In the genomic region with DNA sequence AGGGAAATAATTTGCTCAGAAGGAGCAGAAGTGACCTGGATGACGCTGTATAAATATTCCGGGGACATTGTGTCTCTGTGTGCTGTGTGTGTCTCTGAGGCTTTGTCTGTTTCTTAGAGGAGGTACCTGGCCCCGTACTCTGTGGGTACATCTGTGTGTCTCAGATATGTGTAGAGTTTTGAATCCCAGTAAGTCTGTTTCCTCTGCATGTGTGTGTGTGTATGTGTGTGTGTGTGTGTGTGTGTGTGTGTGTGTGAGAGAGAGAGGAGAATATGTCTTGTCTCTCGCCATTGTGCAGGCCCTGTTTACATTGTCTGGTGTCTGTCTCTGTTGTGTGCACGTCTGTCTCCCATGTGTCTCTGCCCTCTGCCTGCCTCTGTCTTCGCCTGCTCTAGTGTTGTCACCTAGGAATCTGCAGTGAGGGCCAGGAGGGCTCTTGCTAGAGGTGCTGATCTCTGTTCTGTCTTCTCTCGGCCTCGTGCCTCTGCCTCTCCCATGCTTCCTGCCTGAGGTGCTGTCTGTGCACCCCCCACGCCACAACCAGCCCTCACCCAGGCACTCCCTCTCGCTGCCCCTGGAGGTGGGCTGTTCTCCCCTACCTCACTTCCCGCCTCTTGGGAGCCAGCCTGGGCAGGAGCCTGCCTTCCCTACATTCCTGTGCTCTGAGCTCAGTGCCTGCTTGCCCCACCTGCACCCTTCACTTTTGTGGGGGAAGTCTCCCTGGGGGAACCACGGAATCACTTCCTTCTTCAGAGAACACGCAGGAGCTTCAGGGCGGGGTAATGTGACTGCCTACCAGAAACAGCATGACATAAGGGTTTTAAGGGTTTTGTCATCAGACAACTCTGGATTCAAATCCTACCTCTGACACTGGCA, we compare ENCODE assay signal across 7 cellular contexts. TPM values are rescaled to one million over a fixed set of nuclear protein-coding genes. Genes with fewer than 3 reads are reported as not detected.
DNase-seq lines count a peak whose midpoint lies in the region; ATAC-seq and TF ChIP-seq lines count a peak whose summit lies in the region.

No MANE protein-coding gene starts in this region.

- ATAC-seq in HG03378 (IDR thresholded peaks at IDR 0.05; ENCODE audit: unreplicated experiment): no peak

- H3K27me3 ChIP-seq in GM23248 (replicated peaks; ENCODE audit: insufficient read depth): no peaks in the 10 kb centered on the region
- H3K27me3 ChIP-seq in Peyer's patch: no peaks in the 10 kb centered on the region
- H3K27me3 ChIP-seq in adrenal gland: no peaks in the 10 kb centered on the region
- no peaks in the 10 kb centered on the region for H3K27me3 ChIP-seq in iPS-18a (ENCODE audit: control insufficient read depth, insufficient read depth, low read length)
- H3K27me3 ChIP-seq in ovary: no peaks in the 10 kb centered on the region

- DNase-seq in GM23248 (peak; percentile 62), Peyer's patch (peak in 2 of 3 donors; percentile 77 to 78), adrenal gland (peak in 2 of 7 donors; percentile 19 to 34), ovary (no peak)
- DNase-seq in stimulated activated CD4-positive, alpha-beta T cell treated with anti-CD3 and anti-CD28 coated beads, Interleukin-12 subunit alpha, Interleukin-12 subunit beta, amount 100 ng/mL, for 4 hours: peak; percentile 33

- TF ChIP-seq CTCF in Peyer's patch (IDR thresholded peaks at IDR 0.05): no peak
- TF ChIP-seq CTCF in adrenal gland (IDR thresholded peaks at IDR 0.05): no peak
- no peak for TF ChIP-seq CTCF in ovary (IDR thresholded peaks at IDR 0.05)

- H3K9ac ChIP-seq in GM23248 (peak overlapping the region; percentile 80), iPS-18a (ENCODE audit: low read length) (peak overlapping the region; percentile 55)

- H3K9me3 ChIP-seq in GM23248 (ENCODE audit: low read depth): no peaks in the 10 kb centered on the region
- no peaks in the 10 kb centered on the region for H3K9me3 ChIP-seq in Peyer's patch
- H3K9me3 ChIP-seq in adrenal gland (replicated peaks in 1 of 3): no peaks in the 10 kb centered on the region
- H3K9me3 ChIP-seq in iPS-18a (ENCODE audit: control insufficient read depth, low read depth, low read length): no peaks in the 10 kb centered on the region
- no peaks in the 10 kb centered on the region for H3K9me3 ChIP-seq in ovary

- peaks cover 14% of the 10 kb centered on the region for H4K20me1 ChIP-seq in GM23248 (ENCODE audit: insufficient read depth)

- 14 to 20% methylated on average over 14 of the region's 14 CpGs for WGBS in GM23248 (ENCODE audit: low coverage in 1 of 2, low lambda C conversion rate in 2 of 2, missing lambda C conversion rate in 2 of 2), 2 experiments
- WGBS in adrenal gland, 4 donors: 51 to 70% (median 56%) methylated on average over 10 to 14 of the region's 14 CpGs
- WGBS in ovary, 3 donors: 50 to 52% (median 51%) methylated on average over 14 of the region's 14 CpGs

- intact Hi-C loops in adrenal gland (cut with DNase I): no loop called here
- intact Hi-C loops in ovary (cut with DNase I): no loop called here

- H3K79me2 ChIP-seq in GM23248 (ENCODE audit: insufficient read depth): peaks cover 100% of the 10 kb centered on the region

- H3K4me1 ChIP-seq in GM23248 (ENCODE audit: insufficient read depth) (peaks cover 79% of the 10 kb centered on the region), Peyer's patch (peaks cover 0 to 57% (median 45%) of the 10 kb centered on the region in 4 donors), adrenal gland (replicated peaks in 1 of 2) (peaks cover 46 to 65% of the 10 kb centered on the region in 2 donors), iPS-18a (ENCODE audit: control insufficient read depth, low read depth, low read length) (peaks cover 13% of the 10 kb centered on the region), ovary (ENCODE audit: insufficient read depth) (peaks cover 27% of the 10 kb centered on the region)

- peak overlapping the region; percentile 75 for H3K4me2 ChIP-seq in GM23248 (ENCODE audit: unreplicated experiment)

- in situ Hi-C loops in GM23248 (cut with MboI): no loop called here

- H3K4me3 ChIP-seq in GM23248: peak overlapping the region; percentile 70
- peak overlapping the region in 3 of 4 donors; percentile 41 to 52 (median 49) for H3K4me3 ChIP-seq in Peyer's patch
- H3K4me3 ChIP-seq in adrenal gland: no peak overlapping the region
- H3K4me3 ChIP-seq in iPS-18a (ENCODE audit: low read length): peak overlapping the region; percentile 49
- H3K4me3 ChIP-seq in ovary: no peak overlapping the region

- peaks cover 52% of the 10 kb centered on the region for H3F3A ChIP-seq in GM23248 (ENCODE audit: insufficient read depth)

- peak overlapping the region; percentile 95 for H3K27ac ChIP-seq in GM23248
- peak overlapping the region; percentile 78 to 100 (median 84) for H3K27ac ChIP-seq in Peyer's patch
- peak overlapping the region in 3 of 5 donors; percentile 51 to 78 (median 76) for H3K27ac ChIP-seq in adrenal gland
- no peak overlapping the region for H3K27ac ChIP-seq in iPS-18a (ENCODE audit: low read length)
- peak overlapping the region in 1 of 2 donors; percentile 87 for H3K27ac ChIP-seq in ovary

- no peak overlapping the region for H2AFZ ChIP-seq in GM23248

- TF ChIP-seq POLR2A in Peyer's patch (IDR thresholded peaks at IDR 0.05): no peak
- TF ChIP-seq POLR2A in adrenal gland (IDR thresholded peaks at IDR 0.05): no peak
- no peak for TF ChIP-seq POLR2A in ovary (IDR thresholded peaks at IDR 0.05)

- 0 out of 2 replicates have a peak, but pooled peaks cover 2% of the 10 kb centered on the region for H3K36me3 ChIP-seq in GM23248 (ENCODE audit: low read depth)
- H3K36me3 ChIP-seq in Peyer's patch: peaks cover 0 to under 1% (median 0%) of the 10 kb centered on the region in 3 donors
- H3K36me3 ChIP-seq in adrenal gland (replicated peaks in 1 of 2): no peaks in the 10 kb centered on the region
- peaks cover 4% of the 10 kb centered on the region for H3K36me3 ChIP-seq in iPS-18a (ENCODE audit: control insufficient read depth, low read depth, low read length)
- H3K36me3 ChIP-seq in ovary: no peaks in the 10 kb centered on the region

- H3K9me2 ChIP-seq in GM23248 (ENCODE audit: insufficient read depth): no peaks in the 10 kb centered on the region

- no peak for TF ChIP-seq EP300 in ovary (IDR thresholded peaks at IDR 0.05)

RNA-seq across cellular contexts. Expression of a gene that starts 5.9 kb away (rescaled TPM):
- total RNA-seq in GM23248 (2014; rRNA removed; shearing (Covaris generic)): 160 and 224 TPM in 2 replicates
- 34.8 and 35.8 TPM in 2 replicates for polyA plus RNA-seq in GM23248 (2016; fragmentation: Nextera tagmentation; extraction: Ambion mirVana)
- total RNA-seq in Peyer's patch: 10 to 100 TPM; 38.2 to 62.7 (median 46.4) TPM
- 100 to 1,000 TPM in 1 of 8 donors, 10 to 100 TPM in 7; 60.2 to 121 (median 76.8) TPM for total RNA-seq in adrenal gland
- polyA plus RNA-seq in adrenal gland: 10 to 100 TPM; 39.7 to 79.9 (median 47.2) TPM
- total RNA-seq in ovary: 10 to 100 TPM; 34.9 to 99.1 (median 69.0) TPM
- 10 to 100 TPM; 31.4 to 44.3 TPM for polyA plus RNA-seq in ovary

RNA-seq across cellular contexts. Expression of a gene that starts 12.6 kb away (rescaled TPM):
- 101 and 112 TPM in 2 replicates for total RNA-seq in GM23248 (2014; rRNA removed; shearing (Covaris generic))
- 134 and 135 TPM in 2 replicates for polyA plus RNA-seq in GM23248 (2016; fragmentation: Nextera tagmentation; extraction: Ambion mirVana)
- total RNA-seq in Peyer's patch: 100 to 1,000 TPM in 1 of 4 donors, 10 to 100 TPM in 3; 56.2 to 113 (median 73.7) TPM
- total RNA-seq in adrenal gland: 100 to 1,000 TPM in 6 of 8 donors, 10 to 100 TPM in 2; 74.6 to 182 (median 133) TPM
- polyA plus RNA-seq in adrenal gland: 100 to 1,000 TPM in 1 of 3 donors, 10 to 100 TPM in 2; 54.0 to 106 (median 65.1) TPM
- total RNA-seq in ovary: 10 to 100 TPM; 42.3 to 49.6 (median 45.2) TPM
- polyA plus RNA-seq in ovary: 10 to 100 TPM; 44.0 to 94.6 TPM

RNA-seq across cellular contexts. Expression of a gene that starts 36.9 kb away (rescaled TPM):
- total RNA-seq in GM23248 (2014; rRNA removed; shearing (Covaris generic)): 30.5 and 33.1 TPM in 2 replicates
- polyA plus RNA-seq in GM23248 (2016; fragmentation: Nextera tagmentation; extraction: Ambion mirVana) (2.9 and 3.2 TPM in 2 replicates), adrenal gland (1 to 10 TPM in 2 of 3 donors, under 1 TPM in 1; 0.66 to 2.3 (median 1.2) TPM), ovary (1 to 10 TPM; 2.3 to 4.6 TPM)
- total RNA-seq in Peyer's patch (1 to 10 TPM in 3 of 4 donors, under 1 TPM in 1; 0.83 to 1.3 (median 1.1) TPM), adrenal gland (1 to 10 TPM in 6 of 8 donors, under 1 TPM in 2; 0.74 to 6.6 (median 2.8) TPM), ovary (1 to 10 TPM; 2.5 to 6.2 (median 4.1) TPM)

Comparison
In these comparisons a context has a peak if more than half of its experiments do, and no peak if none do; other contexts are left out.
1. DNase-seq: peak in GM23248 (single experiment), Peyer's patch (2 of 3) and stimulated activated CD4-positive, alpha-beta T cell treated with anti-CD3 and anti-CD28 coated beads, Interleukin-12 subunit alpha, Interleukin-12 subunit beta, amount 100 ng/mL, for 4 hours (single experiment); none in ovary (0 of 5).
2. H3K4me3 ChIP-seq: peak in GM23248 (single experiment), Peyer's patch (3 of 4) and iPS-18a (single experiment); none in adrenal gland (0 of 4) and ovary (single experiment).